Comparison of ENCODE assay signal across 21 cellular contexts in genomic region chr1:226078336-226078735, GRCh38. TPM values are rescaled to one million over a fixed set of nuclear protein-coding genes. Genes with fewer than 3 reads are reported as not detected.
DNase-seq lines count a peak whose midpoint lies in the region; ATAC-seq, FAIRE-seq and TF ChIP-seq lines count a peak whose summit lies in the region.
"Had no signal": no experiment of that assay in that cellular context is flagged by ENCODE, and none has a peak within 500 bp of the region (broad histone marks: within the 10 kb centered on the region; RNA-seq: fewer than 3 reads in every experiment).

No MANE protein-coding gene starts in this region.

- H2AFZ ChIP-seq in K562 (ENCODE audit: low read depth, low read length): no peak overlapping the region

- no peak overlapping the region for H3K27ac ChIP-seq in K562 (ENCODE audit: extremely low read depth, low read depth, low read length)

- no peak overlapping the region for H3K9ac ChIP-seq in K562 (ENCODE audit: insufficient read depth in 1 of 2, low read depth in 2 of 2, low read length in 2 of 2)

- no peak for TF ChIP-seq CTCF in K562 (IDR thresholded peaks at IDR 0.05 in 2 of 3, conservative IDR thresholded peaks at IDR 0.05 in 1 of 3; ENCODE audit: insufficient read depth in 2 of 3, low read depth in 1 of 3, low read length in 3 of 3)
- no peak for TF ChIP-seq CTCF in osteocyte (IDR thresholded peaks at IDR 0.05)

- H3K4me1 ChIP-seq in K562 (replicated peaks in 1 of 2; ENCODE audit: control insufficient read depth in 2 of 2, insufficient read depth in 2 of 2, low read length in 2 of 2): peaks cover 4 to 7% of the 10 kb centered on the region in 2 experiments; a peak in 4 of 5 replicates

- no TSS peak for BruUV-seq in K562 (replicated peaks; lab: Mats Ljungman, UMichigan)

- intact Hi-C loops in K562 (cut with micrococcal nuclease): no loop called here

- no peaks in the 10 kb centered on the region for H3K9me1 ChIP-seq in K562 (ENCODE audit: control insufficient read depth, insufficient read depth, low read length)

- no peak overlapping the region for H3K27ac Mint-ChIP-seq in osteocyte (ENCODE audit: unreplicated experiment)
- H3K27ac Mint-ChIP-seq: B cell; CD4-positive, alpha-beta T cell had no signal

- in situ Hi-C loops in K562 (cut with MboI): loop anchor here (5.0 kb wide), 1 partner anchor 39 kb away; no protein-coding TSS in a partner anchor

- no peak for TF ChIP-seq RAD21 in K562 (CRISPR knock-in tag; conservative IDR thresholded peaks at IDR 0.05 in 1 of 2, IDR thresholded peaks at IDR 0.05 in 1 of 2)

- peaks cover 5% of the 10 kb centered on the region for H3K4me1 Mint-ChIP-seq in osteocyte (ENCODE audit: unreplicated experiment)

- DNase-seq in NCI-H2171 treated with DMSO at 0.1 percent for 48 hours (lab: John Stamatoyannopoulos, UW) (peak; percentile 29), NCI-H2171 (lab: John Stamatoyannopoulos, UW) (no peak), LHCN-M2 (ENCODE audit: low read depth) (peak; percentile 46), K562 (ENCODE audit: extremely low read depth in 1 of 4, low spot score in 3 of 4) (no peak), osteocyte (ENCODE audit: extremely low spot score, unreplicated experiment) (peak; percentile 56), nucleus accumbens (lab: John Stamatoyannopoulos, UW) (no peak)
- DNase-seq: ACHN; C1 segment of cervical spinal cord; Calu3; CD4-positive, alpha-beta T cell; DMS153; DMS79 treated with DMSO at 0.1 percent for 48 hours; EL; HCEC 1CT had no signal

- no peaks in the 10 kb centered on the region for H3K9me3 Mint-ChIP-seq in osteocyte (ENCODE audit: unreplicated experiment)
- H3K9me3 Mint-ChIP-seq: CD4-positive, alpha-beta T cell had no signal

- H3K4me3 ChIP-seq in K562: no peak overlapping the region

- ATAC-seq in K562 (no peak), GM21515 (IDR thresholded peaks at IDR 0.05; ENCODE audit: unreplicated experiment) (no peak), GM19395 (IDR thresholded peaks at IDR 0.05; ENCODE audit: unreplicated experiment) (no peak)
- ATAC-seq: HepG2 had no signal

- CTCF ChIA-PET in K562 (lab: Yijun Ruan, JAX; ENCODE audit: low intra/inter-chr PET ratio): no interaction called here

- H3K4me2 ChIP-seq in K562 (ENCODE audit: insufficient read depth, low read length): no peak overlapping the region

- H3K9me3 ChIP-seq in K562 (replicated peaks; ENCODE audit: control insufficient read depth, insufficient read depth, low read depth, low read length): no peaks in the 10 kb centered on the region

- H4K20me1 ChIP-seq in K562 (replicated peaks; ENCODE audit: control insufficient read depth, insufficient read depth, low read length): no peaks in the 10 kb centered on the region

- H3K36me3 ChIP-seq in K562 (ENCODE audit: control insufficient read depth, insufficient read depth, low read length): peaks cover 7% of the 10 kb centered on the region; the same call in 1 of the 3 replicates

- TF ChIP-seq POLR2A in K562 (conservative IDR thresholded peaks at IDR 0.05): no peak

- POLR2A ChIA-PET in K562 (lab: Yijun Ruan, JAX): interaction anchor here (1.1 to 6.8 kb wide), 4 partner anchors 10 to 208 kb away, joined by 3 to 49 read pairs (median 8); no protein-coding TSS in a partner anchor

- H3K27me3 Mint-ChIP-seq in osteocyte (ENCODE audit: unreplicated experiment): no peaks in the 10 kb centered on the region
- H3K27me3 Mint-ChIP-seq: B cell; CD4-positive, alpha-beta T cell had no signal

- 67% methylated on average over 9 of the region's 9 CpGs for WGBS in K562 (ENCODE audit: insufficient coverage, low coverage, missing lambda C conversion rate)

- H3K79me2 ChIP-seq in K562 (ENCODE audit: control insufficient read depth, insufficient read depth, low read length): no peaks in the 10 kb centered on the region

- no peak for TF ChIP-seq EP300 in K562 (IDR thresholded peaks at IDR 0.05; ENCODE audit: low read length)

- peaks cover 14% of the 10 kb centered on the region for H3K36me3 Mint-ChIP-seq in osteocyte (ENCODE audit: unreplicated experiment)

- H3K4me3 Mint-ChIP-seq in osteocyte (ENCODE audit: unreplicated experiment): no peak overlapping the region
- H3K4me3 Mint-ChIP-seq: B cell; CD4-positive, alpha-beta T cell had no signal

- H3K27me3 ChIP-seq in K562 (ENCODE audit: control insufficient read depth in 2 of 2, insufficient read depth in 2 of 2, low read length in 2 of 2): no peaks in the 10 kb centered on the region

- FAIRE-seq in K562 (lab: Jason Lieb, UNC): no peak
- FAIRE-seq: G401.6, GM12891, HepG2, HTR-8/SVneo had no signal

TF ChIP-seq in K562, 482 proteins besides CTCF, POLR2A, EP300 and RAD21:
- TF ChIP-seq ZBTB33 (CRISPR knock-in tag; IDR thresholded peaks at IDR 0.05): peak; percentile 77; the same call in 1 of the 2 replicates
- TF ChIP-seq POLR3A (IDR thresholded peaks at IDR 0.05; ENCODE audit: borderline replicate concordance, extremely low read depth, insufficient read depth, insufficient read length): no peak
- no peak for TF ChIP-seq CREB1 (IDR thresholded peaks at IDR 0.05)
- TF ChIP-seq CREB1 (CRISPR knock-in tag; IDR thresholded peaks at IDR 0.05): no peak
- TF ChIP-seq PHB2 (IDR thresholded peaks at IDR 0.05; ENCODE audit: low read depth): no peak
- no peak for TF ChIP-seq YBX1 (IDR thresholded peaks at IDR 0.05)
- no peak for TF ChIP-seq NR3C1 (CRISPR knock-in tag; IDR thresholded peaks at IDR 0.05)
- TF ChIP-seq, protein P1, sequence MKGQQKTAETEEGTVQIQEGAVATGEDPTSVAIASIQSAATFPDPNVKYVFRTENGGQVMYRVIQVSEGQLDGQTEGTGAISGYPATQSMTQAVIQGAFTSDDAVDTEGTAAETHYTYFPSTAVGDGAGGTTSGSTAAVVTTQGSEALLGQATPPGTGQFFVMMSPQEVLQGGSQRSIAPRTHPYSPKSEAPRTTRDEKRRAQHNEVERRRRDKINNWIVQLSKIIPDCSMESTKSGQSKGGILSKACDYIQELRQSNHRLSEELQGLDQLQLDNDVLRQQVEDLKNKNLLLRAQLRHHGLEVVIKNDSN (CRISPR knock-in tag; IDR thresholded peaks at IDR 0.05): no peak
- TF ChIP-seq KAT2B (IDR thresholded peaks at IDR 0.05; ENCODE audit: low read depth, low read length): no peak

RNA-seq across cellular contexts. Expression of gene H3-3A, which starts 15.8 kb away (rescaled TPM):
- total RNA-seq in LHCN-M2 (2014; rRNA removed) (162 and 250 TPM in 2 replicates), K562 (2014; rRNA removed) (412 and 510 TPM in 2 replicates), K562 (2014; rRNA removed; fragmentation: Illumina TruSeq; extraction: Trizol) (517 and 565 TPM in 2 replicates), K562 (2015; rRNA removed; fragmentation: Illumina TruSeq; extraction: Trizol) (394 and 426 TPM in 2 replicates), K562 (2021) (808 and 835 TPM in 2 replicates), osteocyte (505 and 524 TPM in 2 replicates)
- 292 TPM for polyA plus RNA-seq in LHCN-M2 (2012)
- total RNA-seq in K562 (2011; cell fraction: chromatin; rRNA removed; ENCODE audit: low replicate concordance): 33.3 and 126 TPM in 2 replicates
- total RNA-seq in K562 (2011; cell fraction: nucleolus; rRNA removed): 45.1 and 46.9 TPM in 2 replicates
- total RNA-seq in K562 (2011; cell fraction: nucleoplasm; rRNA removed): 88.2 and 158 TPM in 2 replicates
- polyA plus RNA-seq in K562 (2011; rRNA removed) (812 and 877 TPM in 2 replicates), K562 (2014; fragmentation: Illumina TruSeq; extraction: Trizol) (758 and 923 TPM in 2 replicates), K562 (2014; fragmentation: Nextera tagmentation; extraction: Ambion mirVana) (100 to 1,000 TPM; 543 to 591 TPM), K562 (2014; rRNA removed) (975 and 1,083 TPM in 2 replicates)
- 605 and 678 TPM in 2 replicates for polyA plus RNA-seq in K562 (2011; cell fraction: cytosol; rRNA removed)
- polyA plus RNA-seq in K562 (2011; cell fraction: nucleus; rRNA removed): 136 and 194 TPM in 2 replicates
- 834 and 880 TPM in 2 replicates for polyA plus RNA-seq in K562 (2012)
- polyA minus RNA-seq in K562 (2011; rRNA and poly(A)+ RNA removed): 127 and 157 TPM in 2 replicates
- polyA minus RNA-seq in K562 (2011; cell fraction: cytosol; rRNA and poly(A)+ RNA removed): 116 and 160 TPM in 2 replicates
- 24.4 and 52.3 TPM in 2 replicates for polyA minus RNA-seq in K562 (2011; cell fraction: nucleus; rRNA and poly(A)+ RNA removed)

Comparison
In these comparisons a context has a peak if more than half of its experiments do, and no peak if none do; other contexts are left out.
1. DNase-seq: peak in NCI-H2171 treated with DMSO at 0.1 percent for 48 hours (single experiment), LHCN-M2 (single experiment) and osteocyte (single experiment); none in NCI-H2171 (single experiment), K562 (0 of 4) and nucleus accumbens (0 of 56).